Comparison of ENCODE assay signal across 1 cellular context in the genomic region with DNA sequence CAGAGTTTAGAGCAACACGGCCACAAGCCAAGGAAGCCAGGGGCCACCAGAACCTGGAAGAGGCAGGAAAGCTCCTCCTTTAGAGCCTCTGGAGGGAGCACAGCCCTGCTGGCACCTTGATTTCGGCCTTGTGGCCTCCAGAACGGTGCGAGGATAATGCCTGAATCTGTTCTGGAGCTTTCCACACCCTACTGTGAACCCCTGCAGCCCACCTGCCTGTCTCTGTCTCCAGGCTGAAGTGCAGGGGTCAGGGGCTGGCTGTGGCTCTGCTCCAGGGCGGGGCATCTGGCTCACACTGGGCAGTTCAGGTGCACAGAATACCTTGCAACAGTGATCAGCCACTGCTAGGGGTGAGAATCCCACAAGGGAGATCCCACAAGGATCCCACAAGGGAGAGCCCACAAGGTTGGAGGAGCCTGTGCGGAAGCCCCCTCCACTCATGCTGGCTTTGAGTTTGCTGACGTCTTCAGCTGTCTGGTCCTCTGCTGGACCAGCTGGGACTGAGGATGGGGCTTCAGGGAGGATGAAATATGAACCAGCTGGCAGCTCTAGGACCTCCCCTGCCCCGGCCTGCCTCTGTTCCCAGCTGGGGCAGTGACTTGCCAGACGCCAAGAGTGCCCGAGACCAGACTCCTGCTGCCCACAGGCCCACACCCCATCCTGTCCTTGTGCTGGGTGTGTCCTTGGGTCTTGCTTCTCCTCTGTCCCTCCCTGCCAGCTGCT.
TF ChIP-seq lines count a peak whose summit lies in the region.

No MANE protein-coding gene starts in this region.

TF ChIP-seq in GM23338, 12 proteins besides CTCF, POLR2A, EP300 and RAD21:
- TF ChIP-seq, protein P1, sequence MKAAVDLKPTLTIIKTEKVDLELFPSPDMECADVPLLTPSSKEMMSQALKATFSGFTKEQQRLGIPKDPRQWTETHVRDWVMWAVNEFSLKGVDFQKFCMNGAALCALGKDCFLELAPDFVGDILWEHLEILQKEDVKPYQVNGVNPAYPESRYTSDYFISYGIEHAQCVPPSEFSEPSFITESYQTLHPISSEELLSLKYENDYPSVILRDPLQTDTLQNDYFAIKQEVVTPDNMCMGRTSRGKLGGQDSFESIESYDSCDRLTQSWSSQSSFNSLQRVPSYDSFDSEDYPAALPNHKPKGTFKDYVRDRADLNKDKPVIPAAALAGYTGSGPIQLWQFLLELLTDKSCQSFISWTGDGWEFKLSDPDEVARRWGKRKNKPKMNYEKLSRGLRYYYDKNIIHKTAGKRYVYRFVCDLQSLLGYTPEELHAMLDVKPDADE (IDR thresholded peaks at IDR 0.05): no peak
- TF ChIP-seq ZNF114 (CRISPR knock-in tag; IDR thresholded peaks at IDR 0.05): no peak
- no peak for TF ChIP-seq STAT1 (IDR thresholded peaks at IDR 0.05; ENCODE audit: unreplicated experiment)
- TF ChIP-seq POLR2AphosphoS5 (IDR thresholded peaks at IDR 0.05; ENCODE audit: low read depth): no peak
- TF ChIP-seq NANOG (IDR thresholded peaks at IDR 0.05; ENCODE audit: borderline replicate concordance): no peak
- TF ChIP-seq EZH2phosphoT487 (IDR thresholded peaks at IDR 0.05; ENCODE audit: unreplicated experiment): no peak
- no peak for TF ChIP-seq CREB1 (CRISPR knock-in tag; IDR thresholded peaks at IDR 0.05; ENCODE audit: low read depth)
- TF ChIP-seq, protein P2, sequence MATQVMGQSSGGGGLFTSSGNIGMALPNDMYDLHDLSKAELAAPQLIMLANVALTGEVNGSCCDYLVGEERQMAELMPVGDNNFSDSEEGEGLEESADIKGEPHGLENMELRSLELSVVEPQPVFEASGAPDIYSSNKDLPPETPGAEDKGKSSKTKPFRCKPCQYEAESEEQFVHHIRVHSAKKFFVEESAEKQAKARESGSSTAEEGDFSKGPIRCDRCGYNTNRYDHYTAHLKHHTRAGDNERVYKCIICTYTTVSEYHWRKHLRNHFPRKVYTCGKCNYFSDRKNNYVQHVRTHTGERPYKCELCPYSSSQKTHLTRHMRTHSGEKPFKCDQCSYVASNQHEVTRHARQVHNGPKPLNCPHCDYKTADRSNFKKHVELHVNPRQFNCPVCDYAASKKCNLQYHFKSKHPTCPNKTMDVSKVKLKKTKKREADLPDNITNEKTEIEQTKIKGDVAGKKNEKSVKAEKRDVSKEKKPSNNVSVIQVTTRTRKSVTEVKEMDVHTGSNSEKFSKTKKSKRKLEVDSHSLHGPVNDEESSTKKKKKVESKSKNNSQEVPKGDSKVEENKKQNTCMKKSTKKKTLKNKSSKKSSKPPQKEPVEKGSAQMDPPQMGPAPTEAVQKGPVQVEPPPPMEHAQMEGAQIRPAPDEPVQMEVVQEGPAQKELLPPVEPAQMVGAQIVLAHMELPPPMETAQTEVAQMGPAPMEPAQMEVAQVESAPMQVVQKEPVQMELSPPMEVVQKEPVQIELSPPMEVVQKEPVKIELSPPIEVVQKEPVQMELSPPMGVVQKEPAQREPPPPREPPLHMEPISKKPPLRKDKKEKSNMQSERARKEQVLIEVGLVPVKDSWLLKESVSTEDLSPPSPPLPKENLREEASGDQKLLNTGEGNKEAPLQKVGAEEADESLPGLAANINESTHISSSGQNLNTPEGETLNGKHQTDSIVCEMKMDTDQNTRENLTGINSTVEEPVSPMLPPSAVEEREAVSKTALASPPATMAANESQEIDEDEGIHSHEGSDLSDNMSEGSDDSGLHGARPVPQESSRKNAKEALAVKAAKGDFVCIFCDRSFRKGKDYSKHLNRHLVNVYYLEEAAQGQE (IDR thresholded peaks at IDR 0.05; ENCODE audit: unreplicated experiment): no peak
- TF ChIP-seq EZH2 (IDR thresholded peaks at IDR 0.05; ENCODE audit: low read depth, unreplicated experiment): no peak
- TF ChIP-seq, protein P3, sequence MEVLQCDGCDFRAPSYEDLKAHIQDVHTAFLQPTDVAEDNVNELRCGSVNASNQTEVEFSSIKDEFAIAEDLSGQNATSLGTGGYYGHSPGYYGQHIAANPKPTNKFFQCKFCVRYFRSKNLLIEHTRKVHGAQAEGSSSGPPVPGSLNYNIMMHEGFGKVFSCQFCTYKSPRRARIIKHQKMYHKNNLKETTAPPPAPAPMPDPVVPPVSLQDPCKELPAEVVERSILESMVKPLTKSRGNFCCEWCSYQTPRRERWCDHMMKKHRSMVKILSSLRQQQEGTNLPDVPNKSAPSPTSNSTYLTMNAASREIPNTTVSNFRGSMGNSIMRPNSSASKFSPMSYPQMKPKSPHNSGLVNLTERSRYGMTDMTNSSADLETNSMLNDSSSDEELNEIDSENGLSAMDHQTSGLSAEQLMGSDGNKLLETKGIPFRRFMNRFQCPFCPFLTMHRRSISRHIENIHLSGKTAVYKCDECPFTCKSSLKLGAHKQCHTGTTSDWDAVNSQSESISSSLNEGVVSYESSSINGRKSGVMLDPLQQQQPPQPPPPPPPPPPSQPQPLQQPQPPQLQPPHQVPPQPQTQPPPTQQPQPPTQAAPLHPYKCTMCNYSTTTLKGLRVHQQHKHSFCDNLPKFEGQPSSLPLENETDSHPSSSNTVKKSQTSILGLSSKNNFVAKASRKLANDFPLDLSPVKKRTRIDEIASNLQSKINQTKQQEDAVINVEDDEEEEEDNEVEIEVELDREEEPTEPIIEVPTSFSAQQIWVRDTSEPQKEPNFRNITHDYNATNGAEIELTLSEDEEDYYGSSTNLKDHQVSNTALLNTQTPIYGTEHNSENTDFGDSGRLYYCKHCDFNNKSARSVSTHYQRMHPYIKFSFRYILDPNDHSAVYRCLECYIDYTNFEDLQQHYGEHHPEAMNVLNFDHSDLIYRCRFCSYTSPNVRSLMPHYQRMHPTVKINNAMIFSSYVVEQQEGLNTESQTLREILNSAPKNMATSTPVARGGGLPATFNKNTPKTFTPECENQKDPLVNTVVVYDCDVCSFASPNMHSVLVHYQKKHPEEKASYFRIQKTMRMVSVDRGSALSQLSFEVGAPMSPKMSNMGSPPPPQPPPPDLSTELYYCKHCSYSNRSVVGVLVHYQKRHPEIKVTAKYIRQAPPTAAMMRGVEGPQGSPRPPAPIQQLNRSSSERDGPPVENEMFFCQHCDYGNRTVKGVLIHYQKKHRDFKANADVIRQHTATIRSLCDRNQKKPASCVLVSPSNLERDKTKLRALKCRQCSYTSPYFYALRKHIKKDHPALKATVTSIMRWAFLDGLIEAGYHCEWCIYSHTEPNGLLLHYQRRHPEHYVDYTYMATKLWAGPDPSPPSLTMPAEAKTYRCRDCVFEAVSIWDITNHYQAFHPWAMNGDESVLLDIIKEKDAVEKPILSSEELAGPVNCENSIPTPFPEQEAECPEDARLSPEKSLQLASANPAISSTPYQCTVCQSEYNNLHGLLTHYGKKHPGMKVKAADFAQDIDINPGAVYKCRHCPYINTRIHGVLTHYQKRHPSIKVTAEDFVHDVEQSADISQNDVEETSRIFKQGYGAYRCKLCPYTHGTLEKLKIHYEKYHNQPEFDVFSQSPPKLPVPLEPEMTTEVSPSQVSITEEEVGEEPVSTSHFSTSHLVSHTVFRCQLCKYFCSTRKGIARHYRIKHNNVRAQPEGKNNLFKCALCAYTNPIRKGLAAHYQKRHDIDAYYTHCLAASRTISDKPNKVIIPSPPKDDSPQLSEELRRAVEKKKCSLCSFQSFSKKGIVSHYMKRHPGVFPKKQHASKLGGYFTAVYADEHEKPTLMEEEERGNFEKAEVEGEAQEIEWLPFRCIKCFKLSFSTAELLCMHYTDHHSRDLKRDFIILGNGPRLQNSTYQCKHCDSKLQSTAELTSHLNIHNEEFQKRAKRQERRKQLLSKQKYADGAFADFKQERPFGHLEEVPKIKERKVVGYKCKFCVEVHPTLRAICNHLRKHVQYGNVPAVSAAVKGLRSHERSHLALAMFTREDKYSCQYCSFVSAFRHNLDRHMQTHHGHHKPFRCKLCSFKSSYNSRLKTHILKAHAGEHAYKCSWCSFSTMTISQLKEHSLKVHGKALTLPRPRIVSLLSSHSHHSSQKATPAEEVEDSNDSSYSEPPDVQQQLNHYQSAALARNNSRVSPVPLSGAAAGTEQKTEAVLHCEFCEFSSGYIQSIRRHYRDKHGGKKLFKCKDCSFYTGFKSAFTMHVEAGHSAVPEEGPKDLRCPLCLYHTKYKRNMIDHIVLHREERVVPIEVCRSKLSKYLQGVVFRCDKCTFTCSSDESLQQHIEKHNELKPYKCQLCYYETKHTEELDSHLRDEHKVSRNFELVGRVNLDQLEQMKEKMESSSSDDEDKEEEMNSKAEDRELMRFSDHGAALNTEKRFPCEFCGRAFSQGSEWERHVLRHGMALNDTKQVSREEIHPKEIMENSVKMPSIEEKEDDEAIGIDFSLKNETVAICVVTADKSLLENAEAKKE (CRISPR knock-in tag; IDR thresholded peaks at IDR 0.05): no peak
- TF ChIP-seq JUNB (IDR thresholded peaks at IDR 0.05; ENCODE audit: unreplicated experiment): no peak
- TF ChIP-seq ZNF331 (CRISPR knock-in tag; IDR thresholded peaks at IDR 0.05; ENCODE audit: low read depth): no peak
